In the genomic region with DNA sequence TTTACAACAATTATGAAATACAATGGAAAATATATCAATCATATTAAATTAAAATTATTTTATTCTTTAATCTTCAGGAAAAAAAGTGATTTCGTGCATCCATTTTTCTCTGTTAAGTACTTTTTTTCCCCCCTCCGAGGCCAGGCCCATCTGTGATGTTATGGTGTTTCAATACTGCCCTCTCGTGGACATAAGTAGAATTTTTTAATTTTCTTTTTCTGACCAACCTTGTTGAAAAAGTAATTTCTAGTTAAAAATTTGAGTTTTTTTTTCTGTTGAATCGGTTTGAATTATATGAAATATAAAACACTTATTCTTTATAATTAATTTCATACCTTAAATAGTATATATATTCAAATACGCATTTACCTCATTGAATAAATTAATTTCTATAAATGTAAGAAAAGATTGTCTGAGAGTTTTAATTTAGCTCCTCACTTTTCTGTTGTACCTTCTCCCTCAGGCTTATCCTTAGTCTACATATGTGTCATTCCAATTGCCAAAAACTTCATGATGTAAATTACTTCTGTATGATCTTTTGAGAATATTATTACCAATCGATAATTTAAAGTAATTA, we compare ENCODE assay signal across 8 cellular contexts.
DNase-seq lines count a peak whose midpoint lies in the region; ATAC-seq, FAIRE-seq and TF ChIP-seq lines count a peak whose summit lies in the region.

No MANE protein-coding gene starts in this region.

- BruUV-seq in endothelial cell of umbilical vein (replicated peaks; lab: Mats Ljungman, UMichigan): no TSS peak

- no peak for ATAC-seq in heart right ventricle
- ATAC-seq in Right ventricle myocardium superior (ENCODE audit: poor library complexity): no peak
- ATAC-seq in HG03442 (IDR thresholded peaks at IDR 0.05; ENCODE audit: unreplicated experiment): peak; percentile 46
- ATAC-seq in gastrocnemius medialis: no peak
- ATAC-seq in HG02970 (IDR thresholded peaks at IDR 0.05; ENCODE audit: low FRiP score, unreplicated experiment): no peak

- TF ChIP-seq POLR2A in endothelial cell of umbilical vein (IDR thresholded peaks at IDR 0.05; ENCODE audit: low read depth, low read length) (no peak), gastrocnemius medialis (IDR thresholded peaks at IDR 0.05) (no peak)

- H3K9me3 ChIP-seq in heart right ventricle: peaks cover 0 to 13% (median 4%) of the 10 kb centered on the region in 11 donors
- H3K9me3 ChIP-seq in endothelial cell of umbilical vein (replicated peaks; ENCODE audit: control insufficient read depth, insufficient read depth, low read length): no peaks in the 10 kb centered on the region
- H3K9me3 ChIP-seq in gastrocnemius medialis: no peaks in the 10 kb centered on the region

- WGBS in heart right ventricle, 2 donors: 30 to 33% methylated on average over 6 of the region's 6 CpGs

- H3K27me3 ChIP-seq in heart right ventricle (no peaks in the 10 kb centered on the region), endothelial cell of umbilical vein (ENCODE audit: control insufficient read depth in 2 of 2, insufficient read depth in 2 of 2, low read length in 2 of 2) (no peaks in the 10 kb centered on the region), gastrocnemius medialis (no peaks in the 10 kb centered on the region)

- DNase-seq in heart right ventricle (no peak), Right ventricle myocardium superior (no peak), OCI-M1 (lab: John Stamatoyannopoulos, UW) (peak; percentile 73), endothelial cell of umbilical vein (ENCODE audit: low read depth, low spot score) (peak; percentile 17), pons (ENCODE audit: low spot score) (peak; percentile 33), gastrocnemius medialis (no peak)

- no peak overlapping the region for H2AFZ ChIP-seq in endothelial cell of umbilical vein (ENCODE audit: low read depth, low read length)

- TF ChIP-seq CTCF in heart right ventricle (IDR thresholded peaks at IDR 0.05) (peak; percentile 51 to 70 (median 67)), endothelial cell of umbilical vein (IDR thresholded peaks at IDR 0.05; ENCODE audit: extremely low read depth in 1 of 2, insufficient read depth in 1 of 2, low read depth in 1 of 2, low read length in 2 of 2) (peak; percentile 25 to 39), gastrocnemius medialis (IDR thresholded peaks at IDR 0.05 in 4 of 5, conservative IDR thresholded peaks at IDR 0.05 in 1 of 5) (peak in 2 of 5 experiments; percentile 54 to 58)

- no peaks in the 10 kb centered on the region for H3K4me1 ChIP-seq in heart right ventricle
- H3K4me1 ChIP-seq in endothelial cell of umbilical vein (ENCODE audit: control insufficient read depth, extremely low read depth, insufficient read depth, low read length): no peaks in the 10 kb centered on the region
- no peaks in the 10 kb centered on the region for H3K4me1 ChIP-seq in gastrocnemius medialis

- dilution Hi-C loops in endothelial cell of umbilical vein (cut with MboI; ENCODE audit: extremely low pct_ligation_motif_present, low sequenced_read_pairs): no loop called here

- POLR2A ChIA-PET in endothelial cell of umbilical vein (lab: Charles Lee): no interaction called here

- no peaks in the 10 kb centered on the region for H3K79me2 ChIP-seq in endothelial cell of umbilical vein (ENCODE audit: control insufficient read depth, insufficient read depth, low read length)

- no peaks in the 10 kb centered on the region for H4K20me1 ChIP-seq in endothelial cell of umbilical vein (replicated peaks; ENCODE audit: control insufficient read depth, extremely low read depth, insufficient read depth, low read length)

- H3K27ac ChIP-seq in heart right ventricle: no peak overlapping the region
- no peak overlapping the region for H3K27ac ChIP-seq in endothelial cell of umbilical vein (ENCODE audit: insufficient read depth, low read depth, low read length)
- H3K27ac ChIP-seq in gastrocnemius medialis: no peak overlapping the region

- CTCF ChIA-PET in endothelial cell of umbilical vein (lab: Charles Lee): no interaction called here

- H3K9me1 ChIP-seq in endothelial cell of umbilical vein (replicated peaks; ENCODE audit: control insufficient read depth, extremely low read depth, insufficient read depth, low read length): no peaks in the 10 kb centered on the region

- H3K4me3 ChIP-seq in heart right ventricle (no peak overlapping the region), endothelial cell of umbilical vein (replicated peaks in 1 of 3; ENCODE audit: insufficient read depth in 1 of 3, low read depth in 1 of 3, low read length in 3 of 3) (no peak overlapping the region), gastrocnemius medialis (no peak overlapping the region)

- H3K4me2 ChIP-seq in endothelial cell of umbilical vein (ENCODE audit: insufficient read depth, low read length): no peak overlapping the region

- peak; percentile 58 for FAIRE-seq in endothelial cell of umbilical vein (lab: Jason Lieb, UNC)

- H3K36me3 ChIP-seq in heart right ventricle (no peaks in the 10 kb centered on the region), endothelial cell of umbilical vein (ENCODE audit: control insufficient read depth in 2 of 2, extremely low read depth in 1 of 2, insufficient read depth in 2 of 2, low read length in 2 of 2) (no peaks in the 10 kb centered on the region), gastrocnemius medialis (no peaks in the 10 kb centered on the region)

- no peak overlapping the region for H3K9ac ChIP-seq in endothelial cell of umbilical vein (replicated peaks; ENCODE audit: extremely low read depth, insufficient read depth, low read length)

- intact Hi-C loops in heart right ventricle (cut with DNase I): loop anchor here in 2 of 10 donors (10.0 kb wide), 1 partner anchor 430 kb away; no protein-coding TSS in a partner anchor
- intact Hi-C loops in Right ventricle myocardium superior (cut with DNase I): loop anchor here (10.0 kb wide), 1 partner anchor 420 kb away; no protein-coding TSS in a partner anchor
- intact Hi-C loops in endothelial cell of umbilical vein (cut with micrococcal nuclease): loop anchor here (1.0 kb wide), 1 partner anchor 427 kb away; no protein-coding TSS in a partner anchor
- intact Hi-C loops in gastrocnemius medialis (cut with DNase I; ENCODE audit: low total_unique reads): no loop called here

- in situ Hi-C loops in gastrocnemius medialis (cut with MboI; ENCODE audit: low sequenced_read_pairs in 4 of 4): no loop called here

TF ChIP-seq in endothelial cell of umbilical vein, 7 proteins besides CTCF, POLR2A, EP300 and RAD21:
- TF ChIP-seq FOS (IDR thresholded peaks at IDR 0.05; ENCODE audit: borderline replicate concordance, insufficient read depth, low read length) (no peak), POLR2AphosphoS5 (IDR thresholded peaks at IDR 0.05; ENCODE audit: insufficient read depth, low read depth, low read length) (no peak), GATA2 (IDR thresholded peaks at IDR 0.05; ENCODE audit: insufficient read depth, insufficient read length, low read depth, low read length) (no peak), JUN (IDR thresholded peaks at IDR 0.05; ENCODE audit: borderline replicate concordance, insufficient read depth, insufficient read length, low read depth) (no peak)
- TF ChIP-seq, protein P1, sequence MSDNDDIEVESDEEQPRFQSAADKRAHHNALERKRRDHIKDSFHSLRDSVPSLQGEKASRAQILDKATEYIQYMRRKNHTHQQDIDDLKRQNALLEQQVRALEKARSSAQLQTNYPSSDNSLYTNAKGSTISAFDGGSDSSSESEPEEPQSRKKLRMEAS (IDR thresholded peaks at IDR 0.05; ENCODE audit: insufficient read depth, insufficient read length): no peak

Comparison
In these comparisons a context has a peak if more than half of its experiments do, and no peak if none do; other contexts are left out.
1. DNase-seq: peak in OCI-M1 (single experiment), endothelial cell of umbilical vein (single experiment) and pons (single experiment); none in heart right ventricle (0 of 2), Right ventricle myocardium superior (single experiment) and gastrocnemius medialis (0 of 2).